Comparison of ENCODE assay signal across 13 cellular contexts in the genomic region with DNA sequence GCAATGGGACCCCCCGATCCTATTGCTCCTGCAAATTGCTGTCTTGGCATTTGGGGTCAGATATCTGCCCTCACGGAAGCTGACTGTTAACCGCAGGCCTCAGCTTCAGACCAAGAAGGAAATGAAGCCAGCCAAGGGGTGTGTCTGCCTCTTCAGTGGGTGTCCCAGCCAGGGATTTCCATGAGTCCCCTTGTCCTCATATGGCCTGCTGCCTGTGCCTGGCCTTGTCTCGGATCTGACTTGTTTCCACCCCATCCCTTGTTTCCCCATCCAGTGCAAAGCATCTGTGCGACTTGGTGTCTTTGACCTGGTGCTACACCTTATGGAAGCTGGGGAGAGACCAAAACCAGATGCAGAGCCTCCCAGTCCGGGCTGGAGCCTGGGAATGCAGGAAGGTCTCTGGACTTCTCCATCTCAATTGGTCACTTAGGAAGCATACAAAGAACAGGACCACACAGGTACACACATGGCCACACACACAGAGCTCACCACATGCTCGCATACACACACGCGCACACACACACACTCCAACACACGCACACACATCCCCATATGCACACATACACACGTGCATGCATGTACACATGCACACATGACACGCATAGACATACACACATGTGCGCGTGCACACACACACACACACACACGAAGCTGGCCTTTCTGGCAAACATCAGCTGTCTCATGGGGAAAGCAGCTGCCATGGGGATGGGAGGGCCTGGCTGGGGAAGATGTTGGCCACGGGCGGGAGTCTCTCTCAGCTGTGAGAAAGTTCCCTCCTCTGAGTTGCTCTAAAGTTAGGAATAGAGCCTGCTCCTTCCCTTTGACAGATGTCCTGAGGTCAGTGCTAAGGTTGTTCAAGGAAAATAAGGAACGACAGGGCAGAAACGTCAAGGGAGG.
DNase-seq lines count a peak whose midpoint lies in the region; ATAC-seq and TF ChIP-seq lines count a peak whose summit lies in the region.
"Had no signal": no experiment of that assay in that cellular context is flagged by ENCODE, and none has a peak within 500 bp of the region (broad histone marks: within the 10 kb centered on the region; RNA-seq: fewer than 3 reads in every experiment).

No MANE protein-coding gene starts in this region.

- POLR2A ChIA-PET in naive thymus-derived CD8-positive, alpha-beta T cell (lab: Charles Lee): no interaction called here

- no peaks in the 10 kb centered on the region for H3K36me3 Mint-ChIP-seq in activated CD4-positive, alpha-beta T cell treated with anti-CD3 and anti-CD28 coated beads, Interleukin-2, amount 10 ng/mL, durations not matched to agents 24 days and 14 days (ENCODE audit: low read depth)
- H3K36me3 Mint-ChIP-seq in naive thymus-derived CD8-positive, alpha-beta T cell: no peaks in the 10 kb centered on the region
- H3K36me3 Mint-ChIP-seq: activated naive CD8-positive, alpha-beta T cell treated with anti-CD3 and anti-CD28 coated beads for 36 hours had no signal

- TF ChIP-seq POLR2A in NB4 (IDR thresholded peaks at IDR 0.05; ENCODE audit: extremely low read depth, insufficient read length): no peak

- no peak for TF ChIP-seq CTCF in NB4 (IDR thresholded peaks at IDR 0.05; ENCODE audit: low read depth, low read length)
- TF ChIP-seq CTCF in fibroblast of the aortic adventitia (IDR thresholded peaks at IDR 0.05; ENCODE audit: insufficient read depth, low read length): no peak

- H3K4me3 ChIP-seq in NB4 (ENCODE audit: low read depth, low read length): no peak overlapping the region
- H3K4me3 ChIP-seq in fibroblast of the aortic adventitia (ENCODE audit: low read depth, low read length): no peak overlapping the region
- H3K4me3 ChIP-seq: thoracic aorta had no signal

- DNase-seq in activated CD4-positive, alpha-beta T cell treated with anti-CD3 and anti-CD28 coated beads, Interleukin-2, amount 10 ng/mL, durations not matched to agents 24 days and 14 days: peak; percentile 58
- DNase-seq in activated CD4-positive, alpha-beta T cell treated with anti-CD3 and anti-CD28 coated beads, Interleukin-2, amount 50 U/mL, for 48 hours: no peak
- peak; percentile 73 for DNase-seq in NB4 (ENCODE audit: low read depth)
- peak; percentile 63 for DNase-seq in fibroblast of the aortic adventitia (ENCODE audit: low read depth)
- DNase-seq in sciatic nerve (ENCODE audit: low spot score): no peak
- no peak for DNase-seq in naive thymus-derived CD8-positive, alpha-beta T cell
- no peak for DNase-seq in NCI-H446 (lab: John Stamatoyannopoulos, UW)
- DNase-seq: activated CD8-positive, alpha-beta memory T cell treated with anti-CD3 and anti-CD28 coated beads, Interleukin-2, amount 50 U/mL, for 4 hours; activated naive CD8-positive, alpha-beta T cell treated with anti-CD3 and anti-CD28 coated beads for 36 hours; erythroblast; NCI-H187 had no signal

- H3K4me1 Mint-ChIP-seq in activated CD4-positive, alpha-beta T cell treated with anti-CD3 and anti-CD28 coated beads, Interleukin-2, amount 10 ng/mL, durations not matched to agents 24 days and 14 days: peaks cover 22% of the 10 kb centered on the region
- peaks cover 2 to 9% (median 5%) of the 10 kb centered on the region in 4 donors for H3K4me1 Mint-ChIP-seq in naive thymus-derived CD8-positive, alpha-beta T cell

- no peaks in the 10 kb centered on the region for H3K9me3 Mint-ChIP-seq in activated CD4-positive, alpha-beta T cell treated with anti-CD3 and anti-CD28 coated beads, Interleukin-2, amount 10 ng/mL, durations not matched to agents 24 days and 14 days
- H3K9me3 Mint-ChIP-seq in naive thymus-derived CD8-positive, alpha-beta T cell: no peaks in the 10 kb centered on the region
- H3K9me3 Mint-ChIP-seq: activated naive CD8-positive, alpha-beta T cell treated with anti-CD3 and anti-CD28 coated beads for 36 hours had no signal

- peak; percentile 61 for ATAC-seq in sciatic nerve
- no peak for ATAC-seq in GM21619 (IDR thresholded peaks at IDR 0.05; ENCODE audit: unreplicated experiment)
- ATAC-seq in naive thymus-derived CD8-positive, alpha-beta T cell: no peak

- no peak overlapping the region for H3K27ac Mint-ChIP-seq in activated CD4-positive, alpha-beta T cell treated with anti-CD3 and anti-CD28 coated beads, Interleukin-2, amount 10 ng/mL, durations not matched to agents 24 days and 14 days
- H3K27ac Mint-ChIP-seq in naive thymus-derived CD8-positive, alpha-beta T cell: no peak overlapping the region
- H3K27ac Mint-ChIP-seq: activated naive CD8-positive, alpha-beta T cell treated with anti-CD3 and anti-CD28 coated beads for 36 hours had no signal

- intact Hi-C loops in activated CD4-positive, alpha-beta T cell treated with anti-CD3 and anti-CD28 coated beads, Interleukin-2, amount 10 ng/mL, durations not matched to agents 24 days and 14 days (cut with micrococcal nuclease): no loop called here
- intact Hi-C loops in sciatic nerve (cut with DNase I): no loop called here

- H3K27me3 Mint-ChIP-seq in activated CD4-positive, alpha-beta T cell treated with anti-CD3 and anti-CD28 coated beads, Interleukin-2, amount 10 ng/mL, durations not matched to agents 24 days and 14 days: peaks cover 2% of the 10 kb centered on the region
- H3K27me3 Mint-ChIP-seq in naive thymus-derived CD8-positive, alpha-beta T cell: peaks cover 3 to 17% (median 10%) of the 10 kb centered on the region in 5 donors

- no peak overlapping the region for H3K4me3 Mint-ChIP-seq in activated CD4-positive, alpha-beta T cell treated with anti-CD3 and anti-CD28 coated beads, Interleukin-2, amount 10 ng/mL, durations not matched to agents 24 days and 14 days
- no peak overlapping the region for H3K4me3 Mint-ChIP-seq in naive thymus-derived CD8-positive, alpha-beta T cell
- H3K4me3 Mint-ChIP-seq: activated naive CD8-positive, alpha-beta T cell treated with anti-CD3 and anti-CD28 coated beads for 36 hours had no signal

Comparison
In these comparisons a context has a peak if more than half of its experiments do, and no peak if none do; other contexts are left out.
1. DNase-seq: peak in activated CD4-positive, alpha-beta T cell treated with anti-CD3 and anti-CD28 coated beads, Interleukin-2, amount 10 ng/mL, durations not matched to agents 24 days and 14 days (single experiment), NB4 (single experiment) and fibroblast of the aortic adventitia (single experiment); none in activated CD4-positive, alpha-beta T cell treated with anti-CD3 and anti-CD28 coated beads, Interleukin-2, amount 50 U/mL, for 48 hours (0 of 2), sciatic nerve (single experiment), naive thymus-derived CD8-positive, alpha-beta T cell (0 of 10) and NCI-H446 (0 of 2).